Comparison of ENCODE assay signal across 1 cellular context in genomic region chrX:29560065-29560464, GRCh38.
TF ChIP-seq lines count a peak whose summit lies in the region.

No MANE protein-coding gene starts in this region.

TF ChIP-seq in GM12878, 131 proteins besides CTCF, POLR2A, EP300 and RAD21 (continued from another document):
- no peak for TF ChIP-seq BCLAF1 (IDR thresholded peaks at IDR 0.05)
- no peak for TF ChIP-seq ZBED1 (IDR thresholded peaks at IDR 0.05; ENCODE audit: borderline replicate concordance)
- TF ChIP-seq HCFC1 (IDR thresholded peaks at IDR 0.05; ENCODE audit: low read length): no peak
- no peak for TF ChIP-seq ZNF24 (IDR thresholded peaks at IDR 0.05)
- 0 out of 2 replicates have a peak, but pooled peaks have one; percentile 26 for TF ChIP-seq ZNF217 (IDR thresholded peaks at IDR 0.05)
- TF ChIP-seq CHD2 (IDR thresholded peaks at IDR 0.05; ENCODE audit: borderline replicate concordance, low read depth, low read length): no peak
